ENCODE assay signal across 22 cellular contexts in genomic region chr12:123530683-123531082, GRCh38. TPM values are rescaled to one million over a fixed set of nuclear protein-coding genes. Genes with fewer than 3 reads are reported as not detected.
DNase-seq lines count a peak whose midpoint lies in the region; ATAC-seq, FAIRE-seq and TF ChIP-seq lines count a peak whose summit lies in the region.
"Had no signal": no experiment of that assay in that cellular context is flagged by ENCODE, and none has a peak within 500 bp of the region (broad histone marks: within the 10 kb centered on the region; RNA-seq: fewer than 3 reads in every experiment).

No MANE protein-coding gene starts in this region.

- TF ChIP-seq POLR2A in GM12878 (IDR thresholded peaks at IDR 0.05; ENCODE audit: low read depth, low read length) (no peak), erythroblast (IDR thresholded peaks at IDR 0.05; ENCODE audit: low read length) (no peak)

- SMC1A ChIA-PET in GM12878 (lab: Charles Lee; ENCODE audit: uncharacterized antibody, unreplicated experiment): no interaction called here

- H4K20me1 ChIP-seq in GM12878 (ENCODE audit: control insufficient read depth, insufficient read depth): no peaks in the 10 kb centered on the region; the same call in 1 of the 2 replicates

- in situ Hi-C loops in GM12878 (cut with MboI): no loop called here

- intact Hi-C loops in GM12878 (cut with micrococcal nuclease; ENCODE audit: unreplicated experiment): no loop called here

- no peak for TF ChIP-seq CTCF in GM12878 (IDR thresholded peaks at IDR 0.05 in 2 of 3, conservative IDR thresholded peaks at IDR 0.05 in 1 of 3; ENCODE audit: control insufficient read depth in 2 of 3, extremely low read depth in 1 of 3, insufficient read depth in 1 of 3, low read depth in 3 of 3, low read length in 3 of 3)
- no peak for TF ChIP-seq CTCF in neural crest cell (conservative IDR thresholded peaks at IDR 0.05)
- no peak for TF ChIP-seq CTCF in type B pancreatic cell (conservative IDR thresholded peaks at IDR 0.05)

- ATAC-seq in GM12878: no peak
- ATAC-seq: naive thymus-derived CD8-positive, alpha-beta T cell had no signal

- H3K9ac ChIP-seq in GM12878 (ENCODE audit: control insufficient read depth, insufficient read depth, low read length): no peak overlapping the region

- H3K9me3 ChIP-seq in GM12878 (replicated peaks; ENCODE audit: control insufficient read depth, insufficient read depth, low read length): no peaks in the 10 kb centered on the region
- H3K9me3 ChIP-seq: tibial nerve had no signal

- H3K79me2 ChIP-seq in GM12878 (ENCODE audit: control insufficient read depth, insufficient read depth, low read length): no peaks in the 10 kb centered on the region

- H3K4me1 Mint-ChIP-seq in neural crest cell (peaks cover 36% of the 10 kb centered on the region), type B pancreatic cell (ENCODE audit: unreplicated experiment) (peaks cover 23% of the 10 kb centered on the region)

- no peaks in the 10 kb centered on the region; a peak in 1 of 4 replicates for H3K27me3 ChIP-seq in GM12878 (replicated peaks in 1 of 2; ENCODE audit: control insufficient read depth in 2 of 2, insufficient read depth in 2 of 2, low read length in 1 of 2)
- H3K27me3 ChIP-seq: tibial nerve had no signal

- no peaks in the 10 kb centered on the region for H3K27me3 Mint-ChIP-seq in neural crest cell (ENCODE audit: low read depth)
- no peaks in the 10 kb centered on the region for H3K27me3 Mint-ChIP-seq in type B pancreatic cell
- H3K27me3 Mint-ChIP-seq: CD8-positive, alpha-beta memory T cell had no signal

- H3K4me1 ChIP-seq in GM12878 (ENCODE audit: control insufficient read depth, insufficient read depth, low read length): peaks cover 16% of the 10 kb centered on the region

- H3K27ac ChIP-seq in GM12878 (ENCODE audit: control insufficient read depth, insufficient read depth): no peak overlapping the region
- H3K27ac ChIP-seq: PC-9 had no signal

- RAD21 ChIA-PET in GM12878 (lab: Charles Lee; ENCODE audit: unreplicated experiment): no interaction called here

- no peak for TF ChIP-seq RAD21 in GM12878 (IDR thresholded peaks at IDR 0.05; ENCODE audit: insufficient read depth, low read depth, low read length)

- TF ChIP-seq EP300 in GM12878 (IDR thresholded peaks at IDR 0.05; ENCODE audit: borderline replicate concordance in 1 of 2, control insufficient read depth in 1 of 2, low read depth in 2 of 2, low read length in 2 of 2): no peak

- no peak overlapping the region for H3K4me3 ChIP-seq in GM12878
- H3K4me3 ChIP-seq: PC-9, tibial nerve had no signal

- no peak overlapping the region for H2AFZ ChIP-seq in GM12878 (ENCODE audit: control insufficient read depth, low read depth, low read length)
- H2AFZ ChIP-seq: PC-9 had no signal

- no peak overlapping the region for H3K27ac Mint-ChIP-seq in neural crest cell (ENCODE audit: unreplicated experiment)
- peak overlapping the region; percentile 7 for H3K27ac Mint-ChIP-seq in type B pancreatic cell
- H3K27ac Mint-ChIP-seq: HFFc6; naive thymus-derived CD8-positive, alpha-beta T cell had no signal

- peak overlapping the region; percentile 66 for H3K4me3 Mint-ChIP-seq in neural crest cell
- H3K4me3 Mint-ChIP-seq in type B pancreatic cell: peak overlapping the region; percentile 67
- H3K4me3 Mint-ChIP-seq: HFFc6 had no signal

- H3K36me3 ChIP-seq in GM12878 (ENCODE audit: control insufficient read depth in 2 of 2, insufficient read depth in 2 of 2, low read length in 1 of 2): no peaks in the 10 kb centered on the region

- CTCF ChIA-PET in GM12878 (lab: Yijun Ruan, JAX): no interaction called here

- FAIRE-seq in GM12878 (lab: Jason Lieb, UNC): no peak
- FAIRE-seq: colon, endometrium had no signal

- DNase-seq in stimulated activated CD4-positive, alpha-beta T cell treated with anti-CD3 and anti-CD28 coated beads, Interleukin-1b, Interleukin-23, amount 100 ng/mL, for 48 hours: peak; percentile 21
- no peak for DNase-seq in stimulated activated CD4-positive, alpha-beta T cell treated with anti-CD3 and anti-CD28 coated beads, Interleukin-4, amount 100 ng/mL, for 1 hour
- DNase-seq in GM12878 (ENCODE audit: low read depth, low spot score) (no peak), neural crest cell (ENCODE audit: low read depth, low spot score) (no peak), type B pancreatic cell (ENCODE audit: extremely low spot score, unreplicated experiment) (no peak), COLO829 (ENCODE audit: low spot score) (no peak), erythroblast (lab: John Stamatoyannopoulos, UW) (no peak)
- no peak for DNase-seq in activated effector memory CD4-positive, alpha-beta T cell treated with Interleukin-2 at 50 U/mL for 16 hours
- DNase-seq: activated gamma-delta T cell treated with Interleukin-2 at 50 U/mL for 16 hours; CD8-positive, alpha-beta memory T cell; DMS79 treated with DMSO at 0.1 percent for 48 hours; HFFc6; KG1; MV-4-11; naive thymus-derived CD8-positive, alpha-beta T cell; NCI-H1694 treated with DMSO at 0.1 percent for 48 hours; NCI-H345; PC-9; T1000 had no signal

- no peak overlapping the region for H3K4me2 ChIP-seq in GM12878 (ENCODE audit: control insufficient read depth, insufficient read depth)
- H3K4me2 ChIP-seq: PC-9 had no signal

- H3K36me3 Mint-ChIP-seq in neural crest cell (ENCODE audit: low read depth) (peaks cover 18% of the 10 kb centered on the region), type B pancreatic cell (peaks cover 19% of the 10 kb centered on the region)
- H3K36me3 Mint-ChIP-seq: naive thymus-derived CD8-positive, alpha-beta T cell had no signal

- TSS peak; percentile 58 for BruUV-seq in GM12878 (replicated peaks; lab: Mats Ljungman, UMichigan)

- 87% methylated on average over 3 of the region's 3 CpGs for WGBS in GM12878 (ENCODE audit: insufficient coverage, insufficient replicate concordance, low lambda C conversion rate, missing lambda C conversion rate)

- POLR2A ChIA-PET in GM12878 (lab: Charles Lee): interaction anchor here (0.7 kb wide), 1 partner anchor 14 kb away, joined by 3 read pairs; no protein-coding TSS in a partner anchor

- H3K9me3 Mint-ChIP-seq in neural crest cell (no peaks in the 10 kb centered on the region), type B pancreatic cell (no peaks in the 10 kb centered on the region)
- H3K9me3 Mint-ChIP-seq: CD8-positive, alpha-beta memory T cell; HFFc6; naive thymus-derived CD8-positive, alpha-beta T cell had no signal

TF ChIP-seq in GM12878, 131 proteins besides CTCF, POLR2A, EP300 and RAD21 (continues in another document):
- TF ChIP-seq SMC3 (IDR thresholded peaks at IDR 0.05; ENCODE audit: borderline replicate concordance, low read length) (no peak), SREBF1 (IDR thresholded peaks at IDR 0.05; ENCODE audit: low read length) (no peak), KDM1A (IDR thresholded peaks at IDR 0.05; ENCODE audit: borderline replicate concordance) (no peak), MXI1 (IDR thresholded peaks at IDR 0.05; ENCODE audit: low read depth, low read length) (no peak), ATF7 (IDR thresholded peaks at IDR 0.05; ENCODE audit: low read depth) (no peak)

RNA-seq across cellular contexts. Expression of gene RILPL1, which starts 2.8 kb away (rescaled TPM):
- total RNA-seq in GM12878 (2013; cell fraction: nucleolus; rRNA removed): 4.2 and 5.1 TPM in 2 replicates
- total RNA-seq in GM12878 (2014; rRNA removed): 0.23 and 0.65 TPM in 2 replicates
- 0.18 and 0.27 TPM in 2 replicates for total RNA-seq in GM12878 (2014; rRNA removed; fragmentation: Illumina TruSeq; extraction: Trizol)
- 0.41 and 0.56 TPM in 2 replicates for total RNA-seq in GM12878 (2021)
- 0.45 TPM for polyA plus RNA-seq in GM12878 (2011; ENCODE audit: low read depth)
- polyA plus RNA-seq in GM12878 (2011; rRNA removed): 0.61 and 0.73 TPM in 2 replicates
- polyA plus RNA-seq in GM12878 (2011; cell fraction: cytosol; rRNA removed): 0.34 and 0.38 TPM in 2 replicates
- 1.4 and 1.5 TPM in 2 replicates for polyA plus RNA-seq in GM12878 (2011; cell fraction: nucleus; rRNA removed)
- 0.86 and 0.91 TPM in 2 replicates for polyA plus RNA-seq in GM12878 (2012)
- 0.35 TPM in 1 of 2 replicates, not detected in the other for polyA plus RNA-seq in GM12878 (2014; fragmentation: Illumina TruSeq; extraction: Trizol)
- polyA plus RNA-seq in GM12878 (2014; fragmentation: Nextera tagmentation; extraction: Ambion mirVana): under 1 TPM; 0.07 to 0.14 TPM
- polyA plus RNA-seq in GM12878 (2014; rRNA removed): 0.47 and 0.57 TPM in 2 replicates
- under 1 TPM; 0.05 to 0.11 TPM for polyA plus RNA-seq in GM12878 (2016; fragmentation: Nextera tagmentation; extraction: Ambion mirVana)
- polyA minus RNA-seq in GM12878 (2011; rRNA and poly(A)+ RNA removed): 0.22 and 0.57 TPM in 2 replicates
- 0.83 and 1.6 TPM in 2 replicates for polyA minus RNA-seq in GM12878 (2011; cell fraction: cytosol; rRNA and poly(A)+ RNA removed)
- polyA minus RNA-seq in GM12878 (2011; cell fraction: nucleus; rRNA and poly(A)+ RNA removed): 0.48 and 0.73 TPM in 2 replicates
- 23.5 and 24.9 TPM in 2 replicates for total RNA-seq in neural crest cell
- 11.8 and 18.9 TPM in 2 replicates for total RNA-seq in type B pancreatic cell (ENCODE audit: low replicate concordance)

RNA-seq across cellular contexts. Expression of gene TMED2, which starts 53.7 kb away (rescaled TPM):
- 71.9 and 72.5 TPM in 2 replicates for total RNA-seq in GM12878 (2013; cell fraction: nucleolus; rRNA removed)
- total RNA-seq in GM12878 (2014; rRNA removed) (139 and 159 TPM in 2 replicates), GM12878 (2014; rRNA removed; fragmentation: Illumina TruSeq; extraction: Trizol) (148 and 158 TPM in 2 replicates), GM12878 (2021) (164 and 170 TPM in 2 replicates), neural crest cell (161 and 182 TPM in 2 replicates), type B pancreatic cell (ENCODE audit: low replicate concordance) (202 and 320 TPM in 2 replicates)
- polyA plus RNA-seq in GM12878 (2011; ENCODE audit: low read depth): 73.7 TPM
- polyA plus RNA-seq in GM12878 (2011; rRNA removed) (111 and 160 TPM in 2 replicates), GM12878 (2014; fragmentation: Illumina TruSeq; extraction: Trizol) (146 and 175 TPM in 2 replicates), GM12878 (2014; fragmentation: Nextera tagmentation; extraction: Ambion mirVana) (100 to 1,000 TPM in 1 of 2 experiments, 10 to 100 TPM in 1; 60.1 to 133 TPM), GM12878 (2014; rRNA removed) (102 and 109 TPM in 2 replicates), GM12878 (2016; fragmentation: Nextera tagmentation; extraction: Ambion mirVana) (100 to 1,000 TPM; 347 to 371 TPM)
- 47.5 and 53.6 TPM in 2 replicates for polyA plus RNA-seq in GM12878 (2011; cell fraction: cytosol; rRNA removed)
- polyA plus RNA-seq in GM12878 (2011; cell fraction: nucleus; rRNA removed): 23.8 and 25.2 TPM in 2 replicates
- polyA plus RNA-seq in GM12878 (2012): 110 and 159 TPM in 2 replicates
- 67.5 and 79.1 TPM in 2 replicates for polyA minus RNA-seq in GM12878 (2011; rRNA and poly(A)+ RNA removed)
- 39.6 and 47.3 TPM in 2 replicates for polyA minus RNA-seq in GM12878 (2011; cell fraction: cytosol; rRNA and poly(A)+ RNA removed)
- polyA minus RNA-seq in GM12878 (2011; cell fraction: nucleus; rRNA and poly(A)+ RNA removed): 16.3 and 20.4 TPM in 2 replicates
